In genomic region chr12:6752181-6752930, GRCh38 we compare ENCODE assay signal across 8 cellular contexts. TPM values are rescaled to one million over a fixed set of nuclear protein-coding genes. Genes with fewer than 3 reads are reported as not detected.
DNase-seq lines count a peak whose midpoint lies in the region; ATAC-seq and TF ChIP-seq lines count a peak whose summit lies in the region.

No MANE protein-coding gene starts in this region.

- H3K79me1 ChIP-seq in IMR-90 (ENCODE audit: low read depth in 1 of 2, low read length in 2 of 2) = peaks cover 22 to 32% of the 10 kb centered on the region in 2 experiments

- in situ Hi-C loops in IMR-90 (cut with MboI; ENCODE audit: low sequenced_read_pairs) = loop anchor here (5.0 kb wide), 1 partner anchor 75 kb away; the partner anchor contains the start of gene P3H3

- H4K8ac ChIP-seq in IMR-90 (ENCODE audit: low read depth in 2 of 2, low read length in 2 of 2) = peak overlapping the region; percentile 77 to 93; a peak in 2 of 4 replicates

- no peak for TF ChIP-seq POLR2A in IMR-90 (IDR thresholded peaks at IDR 0.05; ENCODE audit: low read depth, low read length)

- H3K36me3 ChIP-seq in IMR-90 (ENCODE audit: control insufficient read depth, insufficient read depth, low read length) (peaks cover 39% of the 10 kb centered on the region), fibroblast of lung (ENCODE audit: control insufficient read depth, insufficient read depth, low read length) (peaks cover 29% of the 10 kb centered on the region)

- H3K9me1 ChIP-seq in IMR-90 (ENCODE audit: insufficient read depth, low read length) = no peaks in the 10 kb centered on the region; the same call in none of the 2 replicates

- DNase-seq in IMR-90 = peak; percentile 62
- peak; percentile 54 for DNase-seq in WTC11 (ENCODE audit: low spot score)
- peak; percentile 60 to 61 for DNase-seq in fibroblast of lung (ENCODE audit: low read depth in 2 of 2)
- peak; percentile 67 for DNase-seq in nephron progenitor cell
- no peak for DNase-seq in GOT3 (lab: John Stamatoyannopoulos, UW)
- DNase-seq in NK-92 (lab: John Stamatoyannopoulos, UW; ENCODE audit: unreplicated experiment) = no peak
- DNase-seq in stimulated activated CD8-positive, alpha-beta memory T cell treated with anti-CD3 and anti-CD28 coated beads, Interleukin-4, amount 100 ng/mL, for 48 hours = no peak

- H3K56ac ChIP-seq in IMR-90 (ENCODE audit: extremely low read depth, insufficient read depth, low read length) = peak overlapping the region; percentile 75; the same call in 1 of the 2 replicates

- peaks cover 24% of the 10 kb centered on the region for H3K4me1 Mint-ChIP-seq in WTC11
- peaks cover 57% of the 10 kb centered on the region for H3K4me1 Mint-ChIP-seq in nephron progenitor cell

- H3K27ac ChIP-seq in IMR-90 (ENCODE audit: insufficient read depth, low read length) (peak overlapping the region; percentile 88), fibroblast of lung (ENCODE audit: insufficient read depth, low read length) (peak overlapping the region; percentile 99)

- peak overlapping the region; percentile 96 for H3K23ac ChIP-seq in IMR-90 (ENCODE audit: low read depth, low read length)

- peak overlapping the region; percentile 91 for H3K4ac ChIP-seq in IMR-90 (ENCODE audit: low read depth, low read length)

- peak overlapping the region; percentile 99 for H3K14ac ChIP-seq in IMR-90 (replicated peaks; ENCODE audit: low read depth, low read length)

- intact Hi-C loops in IMR-90 (cut with micrococcal nuclease) = loop anchor here (2.0 kb wide), 1 partner anchor 64 kb away; the partner anchor contains the start of gene ZNF384

- H3K18ac ChIP-seq in IMR-90 (ENCODE audit: low read depth, low read length) = peak overlapping the region; percentile 16; the same call in 1 of the 2 replicates

- H4K91ac ChIP-seq in IMR-90 (ENCODE audit: insufficient read depth, low read depth, low read length) = peak overlapping the region; percentile 68

- peak overlapping the region; percentile 100 for H2AK9ac ChIP-seq in IMR-90 (replicated peaks; ENCODE audit: low read depth, low read length, poor library complexity)

- peaks cover 7% of the 10 kb centered on the region for H3K4me1 ChIP-seq in IMR-90 (ENCODE audit: control insufficient read depth, insufficient read depth, low read length)
- H3K4me1 ChIP-seq in fibroblast of lung (ENCODE audit: control insufficient read depth, extremely low read depth, insufficient read depth, low read length) = peaks cover 13% of the 10 kb centered on the region

- H2AK5ac ChIP-seq in IMR-90 (ENCODE audit: low read depth, low read length) = peak overlapping the region; percentile 95

- CTCF ChIA-PET in IMR-90 (lab: Yijun Ruan, JAX) (interaction anchor here (0.8 to 3.9 kb wide), 9 partner anchors 11 to 120 kb away, joined by 3 to 27 read pairs (median 6); partner anchors contain the start of genes CD4, PTMS, SPSB2 and ZNF384), WTC11 (lab: Charles Lee) (interaction anchor here (0.6 to 7.7 kb wide), 27 partner anchors 8 to 209 kb away, joined by 3 to 234 read pairs (median 10); partner anchors contain the start of genes CDCA3, COPS7A, GNB3 and GPR162)

- H3K79me2 ChIP-seq in fibroblast of lung (ENCODE audit: control insufficient read depth, insufficient read depth, low read length) = peaks cover 26% of the 10 kb centered on the region

- H3K9me3 ChIP-seq in IMR-90 (ENCODE audit: control insufficient read depth, insufficient read depth, low read length) (no peaks in the 10 kb centered on the region), fibroblast of lung (ENCODE audit: control insufficient read depth, insufficient read depth, low read depth, low read length) (no peaks in the 10 kb centered on the region)

- H4K20me1 ChIP-seq in IMR-90 (ENCODE audit: insufficient read depth, low read length) (peaks cover 13% of the 10 kb centered on the region), fibroblast of lung (ENCODE audit: control insufficient read depth, extremely low read depth, insufficient read depth, low read length) (no peaks in the 10 kb centered on the region)

- H3K27ac Mint-ChIP-seq in WTC11 = peak overlapping the region; percentile 85
- H3K27ac Mint-ChIP-seq in nephron progenitor cell = peak overlapping the region; percentile 96

- peak overlapping the region; percentile 86 for H3K9ac ChIP-seq in IMR-90 (ENCODE audit: low read depth, low read length)
- peak overlapping the region; percentile 95 for H3K9ac ChIP-seq in fibroblast of lung (ENCODE audit: insufficient read depth, low read length)

- BruUV-seq in IMR-90 (replicated peaks; lab: Mats Ljungman, UMichigan) = no TSS peak

- H2BK120ac ChIP-seq in IMR-90 (ENCODE audit: low read depth, low read length) = peak overlapping the region; percentile 48

- H2AFZ ChIP-seq in IMR-90 (replicated peaks; ENCODE audit: low read length, poor library complexity) = peak overlapping the region; percentile 91
- no peak overlapping the region for H2AFZ ChIP-seq in fibroblast of lung (ENCODE audit: low read length)

- dilution Hi-C loops in IMR-90 (cut with HindIII; ENCODE audit: low sequenced_read_pairs, unreplicated experiment) = no loop called here

- peaks cover 44% of the 10 kb centered on the region for H3K36me3 Mint-ChIP-seq in WTC11
- peaks cover 35% of the 10 kb centered on the region for H3K36me3 Mint-ChIP-seq in nephron progenitor cell (ENCODE audit: low read depth)

- ATAC-seq in IMR-90 (ENCODE audit: low read depth) (peak; percentile 6), WTC11 (peak; percentile 7)

- no peak overlapping the region for H2BK15ac ChIP-seq in IMR-90 (ENCODE audit: low read depth, low read length)

- H2BK5ac ChIP-seq in IMR-90 (ENCODE audit: low read depth, low read length, poor library complexity, severe bottlenecking) = peak overlapping the region; percentile 89

- H3K27me3 Mint-ChIP-seq in WTC11 (ENCODE audit: low read depth) (no peaks in the 10 kb centered on the region), nephron progenitor cell (ENCODE audit: low read depth, poor library complexity) (peaks cover 11% of the 10 kb centered on the region)

- H3K9me3 Mint-ChIP-seq in WTC11 = no peaks in the 10 kb centered on the region
- H3K9me3 Mint-ChIP-seq in nephron progenitor cell = no peaks in the 10 kb centered on the region

- peak; percentile 36 for TF ChIP-seq RAD21 in IMR-90 (IDR thresholded peaks at IDR 0.05; ENCODE audit: low read length)

- no peak overlapping the region for H4K5ac ChIP-seq in IMR-90 (ENCODE audit: low read depth, low read length)

- H3K4me3 ChIP-seq in GM08714 (ENCODE audit: low read length) = peak overlapping the region; percentile 86
- H3K4me3 ChIP-seq in IMR-90 (ENCODE audit: insufficient read depth, low read depth, low read length) = peak overlapping the region; percentile 71
- H3K4me3 ChIP-seq in fibroblast of lung (replicated peaks in 1 of 4; ENCODE audit: control extremely low read depth in 1 of 4, insufficient read depth in 1 of 4, low read depth in 3 of 4, low read length in 4 of 4) = peak overlapping the region; percentile 60 to 95 (median 85)

- H2BK20ac ChIP-seq in IMR-90 (ENCODE audit: low read depth, low read length) = no peak overlapping the region

- no peaks in the 10 kb centered on the region for H3K27me3 ChIP-seq in IMR-90 (ENCODE audit: control insufficient read depth, insufficient read depth, low read length)
- H3K27me3 ChIP-seq in fibroblast of lung (ENCODE audit: control insufficient read depth, insufficient read depth, low read length) = no peaks in the 10 kb centered on the region

- H3K4me2 ChIP-seq in IMR-90 (ENCODE audit: low read depth, low read length) (peak overlapping the region; percentile 94), fibroblast of lung (ENCODE audit: extremely low read depth, insufficient read depth, low read length) (peak overlapping the region; percentile 96)

- peak; percentile 51 for TF ChIP-seq CTCF in IMR-90 (conservative IDR thresholded peaks at IDR 0.05; ENCODE audit: low read depth, low read length)
- no peak for TF ChIP-seq CTCF in WTC11 (IDR thresholded peaks at IDR 0.05)
- TF ChIP-seq CTCF in fibroblast of lung (conservative IDR thresholded peaks at IDR 0.05 in 1 of 2, IDR thresholded peaks at IDR 0.05 in 1 of 2; ENCODE audit: low read depth in 1 of 2, low read length in 2 of 2) = peak; percentile 38 to 65
- TF ChIP-seq CTCF in nephron progenitor cell (IDR thresholded peaks at IDR 0.05) = no peak

- POLR2A ChIA-PET in IMR-90 (lab: Charles Lee; ENCODE audit: unreplicated experiment) = interaction anchor here (0.6 to 3.2 kb wide), 5 partner anchors 11 to 99 kb away, joined by 3 to 21 read pairs (median 3); partner anchors contain the start of genes CDCA3 and PTMS
- POLR2A ChIA-PET in WTC11 (lab: Charles Lee) = interaction anchor here (0.5 to 5.1 kb wide), 19 partner anchors 15 to 616 kb away, joined by 3 to 84 read pairs (median 4); partner anchors contain the start of genes CDCA3, COPS7A, GPR162 and PTMS

- peak overlapping the region; percentile 92 for H3K4me3 Mint-ChIP-seq in WTC11
- H3K4me3 Mint-ChIP-seq in nephron progenitor cell = peak overlapping the region; percentile 96

- WGBS in IMR-90 (ENCODE audit: extremely low coverage in 2 of 2, insufficient read length in 1 of 2), 2 experiments = 0% methylated on average over 7 of the region's 25 CpGs; no CpG with 5 or more reads in 1 of the 2 experiments

RNA-seq across cellular contexts. Expression of gene MLF2, which starts 0.6 kb away (rescaled TPM):
- total RNA-seq in IMR-90 (2012; rRNA removed) = 236 and 244 TPM in 2 replicates
- 359 and 403 TPM in 2 replicates for polyA plus RNA-seq in IMR-90 (2012; rRNA removed)
- 225 and 535 TPM in 2 replicates for polyA plus RNA-seq in IMR-90 (2012; cell fraction: cytosol; rRNA removed)
- 257 and 322 TPM in 2 replicates for polyA plus RNA-seq in IMR-90 (2012; cell fraction: nucleus; rRNA removed; ENCODE audit: low replicate concordance)
- 226 to 236 TPM (median 229 TPM) in 3 replicates for total RNA-seq in WTC11 (2021)
- 88.6 and 106 TPM in 2 replicates for total RNA-seq in fibroblast of lung
- 287 and 289 TPM in 2 replicates for polyA plus RNA-seq in fibroblast of lung
- polyA plus RNA-seq in fibroblast of lung (2012) = 211 and 244 TPM in 2 replicates
- 376 and 386 TPM in 2 replicates for polyA minus RNA-seq in fibroblast of lung (ENCODE audit: low replicate concordance)

RNA-seq across cellular contexts. Expression of gene PTMS, which starts 13.8 kb away (rescaled TPM):
- total RNA-seq in IMR-90 (2012; rRNA removed) = 11.4 and 17.2 TPM in 2 replicates
- polyA plus RNA-seq in IMR-90 (2012; rRNA removed) = 275 and 288 TPM in 2 replicates
- 442 and 548 TPM in 2 replicates for polyA plus RNA-seq in IMR-90 (2012; cell fraction: cytosol; rRNA removed)
- 174 and 202 TPM in 2 replicates for polyA plus RNA-seq in IMR-90 (2012; cell fraction: nucleus; rRNA removed; ENCODE audit: low replicate concordance)
- 370 to 539 TPM (median 525 TPM) in 3 replicates for total RNA-seq in WTC11 (2021)
- total RNA-seq in fibroblast of lung = 29.5 and 63.6 TPM in 2 replicates
- polyA plus RNA-seq in fibroblast of lung = 269 and 312 TPM in 2 replicates
- polyA plus RNA-seq in fibroblast of lung (2012) = 689 and 844 TPM in 2 replicates
- polyA minus RNA-seq in fibroblast of lung (ENCODE audit: low replicate concordance) = 1,246 and 1,454 TPM in 2 replicates

RNA-seq across cellular contexts. Expression of gene LAG3, which starts 20.0 kb away (rescaled TPM):
- not detected in 2 replicates for total RNA-seq in IMR-90 (2012; rRNA removed)
- polyA plus RNA-seq in IMR-90 (2012; rRNA removed) = 0.41 and 0.66 TPM in 2 replicates
- 0.05 and 0.09 TPM in 2 replicates for polyA plus RNA-seq in IMR-90 (2012; cell fraction: cytosol; rRNA removed)
- polyA plus RNA-seq in IMR-90 (2012; cell fraction: nucleus; rRNA removed; ENCODE audit: low replicate concordance) = 4.4 and 9.6 TPM in 2 replicates
- total RNA-seq in WTC11 (2021) = 2.4 to 2.6 TPM (median 2.6 TPM) in 3 replicates
- 0.17 and 0.26 TPM in 2 replicates for total RNA-seq in fibroblast of lung
- polyA plus RNA-seq in fibroblast of lung = 0.09 and 0.17 TPM in 2 replicates
- 0.16 and 0.65 TPM in 2 replicates for polyA plus RNA-seq in fibroblast of lung (2012)
- 0.63 and 0.67 TPM in 2 replicates for polyA minus RNA-seq in fibroblast of lung (ENCODE audit: low replicate concordance)

RNA-seq across cellular contexts. Expression of gene COPS7A, which starts 28.5 kb away (rescaled TPM):
- total RNA-seq in IMR-90 (2012; rRNA removed) (51.4 and 58.8 TPM in 2 replicates), WTC11 (2021) (41.2 to 43.8 TPM (median 41.4 TPM) in 3 replicates), fibroblast of lung (67.0 and 79.1 TPM in 2 replicates)
- polyA plus RNA-seq in IMR-90 (2012; rRNA removed) (135 and 138 TPM in 2 replicates), fibroblast of lung (114 and 138 TPM in 2 replicates)
- 142 and 155 TPM in 2 replicates for polyA plus RNA-seq in IMR-90 (2012; cell fraction: cytosol; rRNA removed)
- 205 and 256 TPM in 2 replicates for polyA plus RNA-seq in IMR-90 (2012; cell fraction: nucleus; rRNA removed; ENCODE audit: low replicate concordance)
- 82.4 and 105 TPM in 2 replicates for polyA plus RNA-seq in fibroblast of lung (2012)
- polyA minus RNA-seq in fibroblast of lung (ENCODE audit: low replicate concordance) = 127 and 133 TPM in 2 replicates

RNA-seq across cellular contexts. Expression of gene CD4, which starts 37.0 kb away (rescaled TPM):
- total RNA-seq in IMR-90 (2012; rRNA removed) (4.2 and 5.7 TPM in 2 replicates), WTC11 (2021) (2.5 to 3.3 TPM (median 2.7 TPM) in 3 replicates), fibroblast of lung (14.4 and 27.2 TPM in 2 replicates)
- polyA plus RNA-seq in IMR-90 (2012; rRNA removed) (15.0 and 15.7 TPM in 2 replicates), fibroblast of lung (50.8 and 152 TPM in 2 replicates)
- 11.0 and 13.1 TPM in 2 replicates for polyA plus RNA-seq in IMR-90 (2012; cell fraction: cytosol; rRNA removed)
- polyA plus RNA-seq in IMR-90 (2012; cell fraction: nucleus; rRNA removed; ENCODE audit: low replicate concordance) = 10.0 and 11.9 TPM in 2 replicates
- 53.8 and 172 TPM in 2 replicates for polyA plus RNA-seq in fibroblast of lung (2012)
- polyA minus RNA-seq in fibroblast of lung (ENCODE audit: low replicate concordance) = 75.4 and 190 TPM in 2 replicates

Comparison
In these comparisons a context has a peak if more than half of its experiments do, and no peak if none do; other contexts are left out.
1. DNase-seq: peak in IMR-90 (single experiment), WTC11 (single experiment), fibroblast of lung (2 of 2) and nephron progenitor cell (single experiment); none in GOT3 (single experiment), NK-92 (single experiment) and stimulated activated CD8-positive, alpha-beta memory T cell treated with anti-CD3 and anti-CD28 coated beads, Interleukin-4, amount 100 ng/mL, for 48 hours (single experiment).
2. CTCF ChIP-seq: peak in IMR-90 (single experiment) and fibroblast of lung (2 of 2); none in WTC11 (single experiment) and nephron progenitor cell (single experiment).
3. Peak in every context shown above with its lines, with median percentiles within 50 percentile points of each other: H3K4me3 ChIP-seq.